In genomic region chr4:4860803-4861591, GRCh38 we compare ENCODE assay signal across 8 cellular contexts. TPM values are rescaled to one million over a fixed set of nuclear protein-coding genes. Genes with fewer than 3 reads are reported as not detected.
DNase-seq lines count a peak whose midpoint lies in the region; FAIRE-seq and TF ChIP-seq lines count a peak whose summit lies in the region.

No MANE protein-coding gene starts in this region.

- H3K4me1 Mint-ChIP-seq in T-helper 2 cell treated with Interferon-gamma antibody and Interleukin-4, amounts not matched to agents 5 μg/mL and 100 μg/mL, for 36 hours (ENCODE audit: low read depth) = peaks cover 7% of the 10 kb centered on the region

- no peaks in the 10 kb centered on the region for H3K27me3 ChIP-seq in adipocyte (replicated peaks; ENCODE audit: control insufficient read depth, insufficient read depth, low read length)
- peaks cover 98% of the 10 kb centered on the region for H3K27me3 ChIP-seq in keratinocyte (ENCODE audit: control insufficient read depth, extremely low read depth, insufficient read depth, low read length)
- H3K27me3 ChIP-seq in testis = peaks cover 10% of the 10 kb centered on the region

- no peak overlapping the region for H2AFZ ChIP-seq in keratinocyte (ENCODE audit: control insufficient read depth, low read length)

- H3K4me1 ChIP-seq in adipocyte (ENCODE audit: control insufficient read depth, insufficient read depth, low read length) = peaks cover 16% of the 10 kb centered on the region
- peaks cover 4% of the 10 kb centered on the region for H3K4me1 ChIP-seq in keratinocyte (ENCODE audit: control insufficient read depth, extremely low read depth, insufficient read depth, low read length)
- peaks cover 20% of the 10 kb centered on the region for H3K4me1 ChIP-seq in testis

- H3K36me3 ChIP-seq in adipocyte (ENCODE audit: control insufficient read depth, insufficient read depth, low read length, severe bottlenecking) (peaks cover 32% of the 10 kb centered on the region), keratinocyte (ENCODE audit: control insufficient read depth in 2 of 2, extremely low read depth in 1 of 2, insufficient read depth in 2 of 2, low read length in 2 of 2) (no peaks in the 10 kb centered on the region), testis (ENCODE audit: low read depth, missing control alignments) (no peaks in the 10 kb centered on the region)

- H3K4me3 ChIP-seq in adipocyte (ENCODE audit: low read length) = peak overlapping the region; percentile 88
- peak overlapping the region in 2 of 3 experiments; percentile 48 to 52 for H3K4me3 ChIP-seq in keratinocyte (ENCODE audit: control insufficient read depth in 2 of 3, extremely low read depth in 1 of 3, insufficient read depth in 2 of 3, low read depth in 1 of 3, low read length in 3 of 3)
- peak overlapping the region; percentile 51 to 68 for H3K4me3 ChIP-seq in testis

- peak overlapping the region; percentile 65 for H3K4me2 ChIP-seq in keratinocyte (ENCODE audit: control insufficient read depth, extremely low read depth, insufficient read depth, low read depth, low read length)

- no peak for TF ChIP-seq POLR2A in testis (IDR thresholded peaks at IDR 0.05)

- TF ChIP-seq CTCF in keratinocyte (optimal IDR thresholded peaks at IDR 0.05 in 1 of 3, IDR thresholded peaks at IDR 0.05 in 1 of 3, conservative IDR thresholded peaks at IDR 0.05 in 1 of 3; ENCODE audit: extremely low read depth in 1 of 3, insufficient read depth in 2 of 3, low read length in 3 of 3) = no peak
- TF ChIP-seq CTCF in testis (IDR thresholded peaks at IDR 0.05) = no peak

- no peaks in the 10 kb centered on the region for H3K9me1 ChIP-seq in keratinocyte (ENCODE audit: control insufficient read depth, extremely low read depth, insufficient read depth, low read length)

- WGBS in testis, 2 donors = 7 to 15% methylated on average over 32 to 39 of the region's 39 CpGs

- H3K9me3 ChIP-seq in adipocyte (ENCODE audit: control insufficient read depth, low read length) (no peaks in the 10 kb centered on the region), keratinocyte (ENCODE audit: control insufficient read depth, low read depth, low read length) (no peaks in the 10 kb centered on the region), testis (no peaks in the 10 kb centered on the region)

- DNase-seq in T-helper 2 cell treated with Interferon-gamma antibody and Interleukin-4, amounts not matched to agents 5 μg/mL and 100 μg/mL, for 36 hours (ENCODE audit: low spot score) = no peak
- no peak for DNase-seq in T-helper 2 cell
- DNase-seq in adipocyte (ENCODE audit: low read depth) = peak; percentile 67
- no peak for DNase-seq in keratinocyte (ENCODE audit: low read depth, low spot score)
- DNase-seq in testis = no peak
- DNase-seq in KG1 (lab: John Stamatoyannopoulos, UW) = no peak
- DNase-seq in anterior cingulate cortex (lab: John Stamatoyannopoulos, UW) = no peak
- DNase-seq in stimulated activated naive CD4-positive, alpha-beta T cell treated with Interleukin-2 at 50 U/mL for 16 hours (lab: John Stamatoyannopoulos, UW) = no peak

- FAIRE-seq in keratinocyte (lab: Jason Lieb, UNC) = no peak

- peaks cover 2% of the 10 kb centered on the region for H3K36me3 Mint-ChIP-seq in T-helper 2 cell treated with Interferon-gamma antibody and Interleukin-4, amounts not matched to agents 5 μg/mL and 100 μg/mL, for 36 hours (ENCODE audit: low read depth)

- H3K27ac Mint-ChIP-seq in T-helper 2 cell treated with Interferon-gamma antibody and Interleukin-4, amounts not matched to agents 5 μg/mL and 100 μg/mL, for 36 hours = peak overlapping the region; percentile 36

- H3K79me2 ChIP-seq in keratinocyte (ENCODE audit: control insufficient read depth, insufficient read depth, low read length) = no peaks in the 10 kb centered on the region

- H3K9ac ChIP-seq in adipocyte (ENCODE audit: low read length) (peak overlapping the region; percentile 89), keratinocyte (ENCODE audit: control insufficient read depth, extremely low read depth, insufficient read depth, low read length) (no peak overlapping the region)

- peaks cover 80% of the 10 kb centered on the region for H3K27me3 Mint-ChIP-seq in T-helper 2 cell treated with Interferon-gamma antibody and Interleukin-4, amounts not matched to agents 5 μg/mL and 100 μg/mL, for 36 hours (ENCODE audit: low read depth)

- H3K4me3 Mint-ChIP-seq in T-helper 2 cell treated with Interferon-gamma antibody and Interleukin-4, amounts not matched to agents 5 μg/mL and 100 μg/mL, for 36 hours = peak overlapping the region; percentile 65

- H3K27ac ChIP-seq in keratinocyte (ENCODE audit: control insufficient read depth, insufficient read depth, low read length) (no peak overlapping the region), testis (no peak overlapping the region)

- peaks cover 7% of the 10 kb centered on the region for H4K20me1 ChIP-seq in keratinocyte (ENCODE audit: control insufficient read depth, extremely low read depth, insufficient read depth, low read length)

- H3K9me3 Mint-ChIP-seq in T-helper 2 cell treated with Interferon-gamma antibody and Interleukin-4, amounts not matched to agents 5 μg/mL and 100 μg/mL, for 36 hours = no peaks in the 10 kb centered on the region

- intact Hi-C loops in testis (cut with DNase I; ENCODE audit: low total_unique reads) = no loop called here

- dilution Hi-C loops in keratinocyte (cut with MboI; ENCODE audit: extremely low pct_ligation_motif_present, low sequenced_read_pairs) = no loop called here

RNA-seq across cellular contexts. Expression of gene MSX1, which starts 1.5 kb away (rescaled TPM):
- polyA plus RNA-seq in keratinocyte = 0.06 to 0.10 TPM in 2 of 3 replicates, not detected in the other
- polyA plus RNA-seq in keratinocyte (2011; ENCODE audit: low read depth) = not detected
- polyA plus RNA-seq in keratinocyte (2011; cell fraction: cytosol; rRNA removed) = 0.04 and 0.18 TPM in 2 replicates
- polyA plus RNA-seq in keratinocyte (2011; cell fraction: nucleus; rRNA removed) = 0.09 and 0.13 TPM in 2 replicates
- not detected in 2 replicates for polyA plus RNA-seq in keratinocyte (2012; ENCODE audit: low replicate concordance)
- polyA minus RNA-seq in keratinocyte = not detected in 3 replicates
- polyA minus RNA-seq in keratinocyte (2011; cell fraction: cytosol; rRNA and poly(A)+ RNA removed) = not detected
- 0.32 TPM in 1 of 2 replicates, not detected in the other for polyA minus RNA-seq in keratinocyte (2011; cell fraction: nucleus; rRNA and poly(A)+ RNA removed)
- total RNA-seq in testis = 1 to 10 TPM in 1 of 2 donors, under 1 TPM in 1; 0.99 to 1.7 TPM
- 1.7 TPM for polyA plus RNA-seq in testis (ENCODE audit: insufficient read depth, low read depth, low replicate concordance)
